20 cellular contexts compared by ENCODE assay signal in the genomic region with DNA sequence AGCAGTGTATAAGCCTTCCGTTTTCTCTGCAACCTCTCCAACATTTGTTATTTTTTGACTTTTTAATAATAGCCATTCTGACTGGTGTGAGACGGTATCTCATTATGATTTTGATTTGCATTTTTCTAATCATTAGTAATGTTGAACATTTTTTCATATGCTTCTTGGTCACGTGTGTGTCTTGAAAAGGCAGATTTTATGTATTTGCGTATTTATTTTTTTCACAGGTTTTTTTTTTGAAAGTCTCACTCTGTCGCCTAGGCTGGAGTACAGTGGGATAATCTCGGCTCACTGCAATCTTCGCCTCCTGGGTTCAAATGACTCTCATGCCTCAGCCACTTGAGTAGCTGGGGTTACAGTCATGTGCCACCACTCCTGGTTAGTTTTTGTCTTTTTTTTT. TPM values are rescaled to one million over a fixed set of nuclear protein-coding genes. Genes with fewer than 3 reads are reported as not detected.
A peak's percentile ranks its signal among the peaks of the same experiment; 100 is the strongest.
DNase-seq lines count a peak whose midpoint lies in the region; ATAC-seq and TF ChIP-seq lines count a peak whose summit lies in the region.
"Had no signal": no experiment of that assay in that cellular context is flagged by ENCODE, and none has a peak within 500 bp of the region (broad histone marks: within the 10 kb centered on the region; RNA-seq: fewer than 3 reads in every experiment).

No MANE protein-coding gene starts in this region.

- peaks cover 59 to 80% (median 78%) of the 10 kb centered on the region in 3 donors for H3K4me1 Mint-ChIP-seq in CD8-positive, alpha-beta memory T cell
- peaks cover 59 to 81% (median 62%) of the 10 kb centered on the region in 3 donors for H3K4me1 Mint-ChIP-seq in T-cell
- peaks cover 73 to 77% (median 76%) of the 10 kb centered on the region in 3 donors for H3K4me1 Mint-ChIP-seq in naive B cell

- DNase-seq in CD8-positive, alpha-beta memory T cell: no peak
- DNase-seq in T-cell (no peak), naive B cell (no peak), breast epithelium (ENCODE audit: low spot score in 2 of 2) (no peak), NCI-H187 treated with DMSO at 0.1 percent for 48 hours (lab: John Stamatoyannopoulos, UW) (no peak)
- DNase-seq in stimulated activated CD4-positive, alpha-beta T cell treated with anti-CD3 and anti-CD28 coated beads, Interleukin-1b, Interleukin-23, amount 100 ng/mL, for 48 hours: no peak
- DNase-seq: activated CD4-positive, alpha-beta T cell treated with anti-CD3 and anti-CD28 coated beads, Interleukin-2, amount 50 U/mL, for 1 hour; activated gamma-delta T cell; effector CD4-positive, alpha-beta T cell; EL; hypothalamus; islet precursor cell; MG63; NCI-H2171 treated with DMSO at 0.1 percent for 48 hours; NCI-H526 treated with DMSO at 0.1 percent for 48 hours had no signal

- H3K36me3 Mint-ChIP-seq in CD8-positive, alpha-beta memory T cell: peaks cover 0 to 11% (median 0%) of the 10 kb centered on the region in 3 donors
- H3K36me3 Mint-ChIP-seq in T-cell (peaks cover 8% of the 10 kb centered on the region), naive B cell (peaks cover 13 to 20% of the 10 kb centered on the region in 2 donors)

- TF ChIP-seq CTCF in breast epithelium (IDR thresholded peaks at IDR 0.05): no peak

- POLR2A ChIA-PET in CD8-positive, alpha-beta memory T cell (lab: Charles Lee): interaction anchor here (0.7 to 7.4 kb wide), 5 partner anchors 8 to 98 kb away, joined by 3 to 107 read pairs (median 6); a partner anchor contains a TSS
- POLR2A ChIA-PET in T-cell (lab: Charles Lee): interaction anchor here (0.6 to 2.0 kb wide), 6 partner anchors 10 to 69 kb away, joined by 3 to 7 read pairs (median 5); a partner anchor contains a TSS

- no peaks in the 10 kb centered on the region for H3K9me3 Mint-ChIP-seq in CD8-positive, alpha-beta memory T cell
- H3K9me3 Mint-ChIP-seq in T-cell (no peaks in the 10 kb centered on the region), naive B cell (no peaks in the 10 kb centered on the region)
- H3K9me3 Mint-ChIP-seq: GM23338 had no signal

- H3K4me2 ChIP-seq in BLaER1: peak overlapping the region; percentile 88
- H3K4me2 ChIP-seq: GM23338 had no signal

- no peak overlapping the region for H3K4me3 ChIP-seq in BLaER1
- H3K4me3 ChIP-seq in CD8-positive, alpha-beta memory T cell (ENCODE audit: low read length): no peak overlapping the region
- H3K4me3 ChIP-seq in breast epithelium: no peak overlapping the region
- H3K4me3 ChIP-seq: GM23338, MG63 had no signal

- no peaks in the 10 kb centered on the region for H3K27me3 Mint-ChIP-seq in CD8-positive, alpha-beta memory T cell
- H3K27me3 Mint-ChIP-seq in T-cell (no peaks in the 10 kb centered on the region), naive B cell (no peaks in the 10 kb centered on the region)

- no peaks in the 10 kb centered on the region for H3K9me3 ChIP-seq in BLaER1
- no peaks in the 10 kb centered on the region for H3K9me3 ChIP-seq in CD8-positive, alpha-beta memory T cell (ENCODE audit: low read length)
- H3K9me3 ChIP-seq in breast epithelium: no peaks in the 10 kb centered on the region

- no peak overlapping the region for H3K9ac ChIP-seq in BLaER1
- H3K9ac ChIP-seq: parathyroid adenoma had no signal

- TF ChIP-seq POLR2A in breast epithelium (IDR thresholded peaks at IDR 0.05): no peak

- peak overlapping the region in 2 of 7 donors; percentile 32 to 95 for H3K4me3 Mint-ChIP-seq in CD8-positive, alpha-beta memory T cell
- H3K4me3 Mint-ChIP-seq in T-cell (peak overlapping the region in 2 of 3 donors; percentile 22 to 76), naive B cell (peak overlapping the region; percentile 80 to 100 (median 96))
- H3K4me3 Mint-ChIP-seq: GM23338 had no signal

- peaks cover 72% of the 10 kb centered on the region for H3K4me1 ChIP-seq in BLaER1
- peaks cover 59% of the 10 kb centered on the region for H3K4me1 ChIP-seq in CD8-positive, alpha-beta memory T cell (ENCODE audit: insufficient read depth, low read length)
- H3K4me1 ChIP-seq in breast epithelium: no peaks in the 10 kb centered on the region

- H4K20me1 ChIP-seq in BLaER1: no peaks in the 10 kb centered on the region

- ATAC-seq in T-cell (replicated peaks in 1 of 4) (no peak), naive B cell (ENCODE audit: low read depth in 2 of 2) (no peak)
- ATAC-seq: GM23338, sciatic nerve had no signal

- H3K36me3 ChIP-seq in BLaER1 (peaks cover 11% of the 10 kb centered on the region), breast epithelium (no peaks in the 10 kb centered on the region)
- H3K36me3 ChIP-seq in CD8-positive, alpha-beta memory T cell (ENCODE audit: insufficient read depth, low read length): no peaks in the 10 kb centered on the region
- H3K36me3 ChIP-seq: MG63 had no signal

- intact Hi-C loops in breast epithelium (cut with DNase I; ENCODE audit: low total_unique reads): no loop called here

- peak overlapping the region; percentile 83; the same call in 1 of the 2 replicates for H3K27ac ChIP-seq in BLaER1
- H3K27ac ChIP-seq in CD8-positive, alpha-beta memory T cell (ENCODE audit: low read depth, low read length): no peak overlapping the region
- no peak overlapping the region for H3K27ac ChIP-seq in breast epithelium
- H3K27ac ChIP-seq: parathyroid adenoma had no signal

- H3K27ac Mint-ChIP-seq in CD8-positive, alpha-beta memory T cell: peak overlapping the region in 5 of 8 donors; percentile 17 to 98 (median 87)
- peak overlapping the region; percentile 56 to 75 for H3K27ac Mint-ChIP-seq in T-cell
- peak overlapping the region; percentile 98 to 100 (median 100) for H3K27ac Mint-ChIP-seq in naive B cell
- H3K27ac Mint-ChIP-seq: GM23338 had no signal

- no peaks in the 10 kb centered on the region for H3K27me3 ChIP-seq in BLaER1
- H3K27me3 ChIP-seq in CD8-positive, alpha-beta memory T cell (ENCODE audit: insufficient read depth, low read length, poor library complexity, severe bottlenecking): no peaks in the 10 kb centered on the region
- no peaks in the 10 kb centered on the region for H3K27me3 ChIP-seq in breast epithelium

- CTCF ChIA-PET in CD8-positive, alpha-beta memory T cell (lab: Charles Lee): interaction anchor here (1.6 to 7.5 kb wide), 8 partner anchors 9 to 104 kb away, joined by 5 to 90 read pairs (median 17); a partner anchor contains a TSS
- CTCF ChIA-PET in T-cell (lab: Charles Lee): interaction anchor here in 1 of 2 donors (0.9 to 3.4 kb wide), 9 partner anchors 9 to 45 kb away, joined by 3 to 33 read pairs (median 11); a partner anchor contains a TSS

RNA-seq across cellular contexts. Expression of a gene that starts 1.7 kb away (rescaled TPM):
- total RNA-seq in CD8-positive, alpha-beta memory T cell: 1 to 10 TPM; 4.3 to 5.3 TPM
- polyA plus RNA-seq in CD8-positive, alpha-beta memory T cell: 25.6 TPM
- total RNA-seq in T-cell (10 to 100 TPM in 3 of 5 donors, 1 to 10 TPM in 2; 8.8 to 30.6 (median 10.6) TPM), breast epithelium (10 to 100 TPM; 16.4 to 52.0 (median 34.6) TPM)
- 1,000 to 10,000 TPM; 1,171 to 1,354 (median 1,198) TPM for polyA plus RNA-seq in naive B cell (ENCODE audit: low read depth in 6 of 6)
- total RNA-seq: lung microvascular endothelial cell had no signal

RNA-seq across cellular contexts. Expression of a gene that starts 10.3 kb away (rescaled TPM):
- total RNA-seq in CD8-positive, alpha-beta memory T cell: 10 to 100 TPM; 14.0 to 16.5 TPM
- 35.0 TPM for polyA plus RNA-seq in CD8-positive, alpha-beta memory T cell
- total RNA-seq in T-cell: 10 to 100 TPM; 22.3 to 37.8 (median 27.5) TPM
- polyA plus RNA-seq in naive B cell (ENCODE audit: low read depth in 6 of 6): 1,000 to 10,000 TPM; 1,101 to 1,557 (median 1,371) TPM
- 10 to 100 TPM; 28.5 to 41.9 (median 30.9) TPM for total RNA-seq in breast epithelium

RNA-seq across cellular contexts. Expression of a gene that starts 25.8 kb away (rescaled TPM):
- total RNA-seq in CD8-positive, alpha-beta memory T cell: 100 to 1,000 TPM; 373 to 387 TPM
- 89.9 TPM for polyA plus RNA-seq in CD8-positive, alpha-beta memory T cell
- total RNA-seq in T-cell (100 to 1,000 TPM; 320 to 383 (median 358) TPM), breast epithelium (100 to 1,000 TPM; 111 to 159 (median 122) TPM)
- polyA plus RNA-seq in naive B cell (ENCODE audit: low read depth in 6 of 6): 100 to 1,000 TPM in 1 of 6 donors, 10 to 100 TPM in 5; 26.9 to 148 (median 48.5) TPM
